ENCODE assay signal across 12 cellular contexts in genomic region chr12:726281-727140, GRCh38. TPM values are rescaled to one million over a fixed set of nuclear protein-coding genes. Genes with fewer than 3 reads are reported as not detected.
DNase-seq lines count a peak whose midpoint lies in the region; ATAC-seq and TF ChIP-seq lines count a peak whose summit lies in the region.
"Had no signal": no experiment of that assay in that cellular context is flagged by ENCODE, and none has a peak within 500 bp of the region (broad histone marks: within the 10 kb centered on the region; RNA-seq: fewer than 3 reads in every experiment).

No MANE protein-coding gene starts in this region.

- H3K27ac ChIP-seq in left lung, result no peak overlapping the region
- H3K27ac ChIP-seq: right lobe of liver, stomach had no signal

- peaks cover 0 to 9% (median 3%) of the 10 kb centered on the region in 7 donors for H3K9me3 Mint-ChIP-seq in CD14-positive monocyte
- H3K9me3 Mint-ChIP-seq in activated naive CD4-positive, alpha-beta T cell treated with anti-CD3 and anti-CD28 coated beads, Interleukin-2, amount 50 U/mL, for 72 hours, result peaks cover 4 to 14% of the 10 kb centered on the region in 2 donors

- H3K36me3 Mint-ChIP-seq in CD14-positive monocyte, result no peaks in the 10 kb centered on the region
- peaks cover 0 to 27% of the 10 kb centered on the region in 2 donors for H3K36me3 Mint-ChIP-seq in activated naive CD4-positive, alpha-beta T cell treated with anti-CD3 and anti-CD28 coated beads, Interleukin-2, amount 50 U/mL, for 72 hours
- H3K36me3 Mint-ChIP-seq: WTC11 had no signal

- peaks cover 27% of the 10 kb centered on the region for H3K4me1 Mint-ChIP-seq in CD14-positive monocyte

- CTCF ChIA-PET in HEK293T (lab: Yijun Ruan, JAX), result no interaction called here

- peaks cover 0 to 3% (median 3%) of the 10 kb centered on the region in 3 donors for H3K27me3 Mint-ChIP-seq in CD14-positive monocyte (ENCODE audit: low read depth in 3 of 3)

- no peak overlapping the region for H3K4me3 ChIP-seq in left lung
- H3K4me3 ChIP-seq: right lobe of liver, stomach had no signal

- H3K36me3 ChIP-seq in left lung, result no peaks in the 10 kb centered on the region
- H3K36me3 ChIP-seq: right lobe of liver, stomach had no signal

- POLR2A ChIA-PET in HEK293T (lab: Yijun Ruan, JAX), result interaction anchor here (1.3 to 1.9 kb wide), 2 partner anchors 25 to 27 kb away, joined by 3 to 6 read pairs; no protein-coding TSS in a partner anchor

- H3K9me3 ChIP-seq in left lung, result no peaks in the 10 kb centered on the region
- H3K9me3 ChIP-seq: right lobe of liver, stomach had no signal

- DNase-seq in CD14-positive monocyte (ENCODE audit: low spot score), result no peak
- peak; percentile 22 to 23 for DNase-seq in Kasumi-1 (lab: John Stamatoyannopoulos, UW)
- no peak for DNase-seq in activated naive CD4-positive, alpha-beta T cell treated with anti-CD3 and anti-CD28 coated beads, Interleukin-2, amount 50 U/mL, for 72 hours (ENCODE audit: low spot score in 2 of 2)
- DNase-seq in left lung, result no peak
- no peak for DNase-seq in amniotic stem cell (lab: John Stamatoyannopoulos, UW)
- no peak for DNase-seq in NCI-H2227 (lab: John Stamatoyannopoulos, UW; ENCODE audit: unreplicated experiment)
- DNase-seq in HEK293T (ENCODE audit: extremely low spot score), result no peak
- no peak for DNase-seq in NAMALWA (ENCODE audit: low spot score)
- DNase-seq: Calu3, right lobe of liver, stomach had no signal

- TF ChIP-seq CTCF in CD14-positive monocyte (IDR thresholded peaks at IDR 0.05), result no peak
- no peak for TF ChIP-seq CTCF in left lung (IDR thresholded peaks at IDR 0.05)

- peaks cover 0 to 20% of the 10 kb centered on the region in 2 donors for H3K4me1 ChIP-seq in left lung
- H3K4me1 ChIP-seq: right lobe of liver had no signal

- H3K27ac Mint-ChIP-seq in CD14-positive monocyte, result peak overlapping the region; percentile 27 to 84 (median 52)
- no peak overlapping the region for H3K27ac Mint-ChIP-seq in activated naive CD4-positive, alpha-beta T cell treated with anti-CD3 and anti-CD28 coated beads, Interleukin-2, amount 50 U/mL, for 72 hours
- H3K27ac Mint-ChIP-seq: WTC11 had no signal

- peak; percentile 52 to 76 for ATAC-seq in activated naive CD4-positive, alpha-beta T cell treated with anti-CD3 and anti-CD28 coated beads, Interleukin-2, amount 50 U/mL, for 72 hours
- peak; percentile 34 for ATAC-seq in left lung
- ATAC-seq: WTC11 had no signal

- H3K27me3 ChIP-seq in left lung, result no peaks in the 10 kb centered on the region
- H3K27me3 ChIP-seq: right lobe of liver, stomach had no signal

- H3K4me3 Mint-ChIP-seq in CD14-positive monocyte, result no peak overlapping the region
- H3K4me3 Mint-ChIP-seq: WTC11 had no signal

- intact Hi-C loops in CD14-positive monocyte (cut with micrococcal nuclease), result no loop called here
- intact Hi-C loops in left lung (cut with DNase I), result no loop called here

TF ChIP-seq in HEK293T, 16 proteins besides CTCF, POLR2A, EP300 and RAD21:
- TF ChIP-seq HDGF (IDR thresholded peaks at IDR 0.05; ENCODE audit: borderline replicate concordance), result no peak
- no peak for TF ChIP-seq FOXA1 (IDR thresholded peaks at IDR 0.05)
- no peak for TF ChIP-seq SP1 (IDR thresholded peaks at IDR 0.05)
- TF ChIP-seq ELF4 (IDR thresholded peaks at IDR 0.05), result no peak
- TF ChIP-seq CTBP1 (IDR thresholded peaks at IDR 0.05; ENCODE audit: borderline replicate concordance), result no peak
- TF ChIP-seq FOXM1 (IDR thresholded peaks at IDR 0.05; ENCODE audit: borderline replicate concordance), result no peak
- TF ChIP-seq FOXK2 (IDR thresholded peaks at IDR 0.05), result no peak
- no peak for TF ChIP-seq TARDBP (IDR thresholded peaks at IDR 0.05)

RNA-seq across cellular contexts. Expression of gene WNK1, which starts 25.9 kb away (rescaled TPM):
- polyA plus RNA-seq in CD14-positive monocyte, result 10 to 100 TPM in 1 of 2 donors, 1 to 10 TPM in 1; 8.7 to 20.9 TPM
- 100 to 1,000 TPM; 110 to 145 TPM for total RNA-seq in activated naive CD4-positive, alpha-beta T cell treated with anti-CD3 and anti-CD28 coated beads, Interleukin-2, amount 50 U/mL, for 72 hours
- total RNA-seq in left lung, result 100 to 1,000 TPM; 185 to 245 TPM

Comparison
In these comparisons a context has a peak if more than half of its experiments do, and no peak if none do; other contexts are left out.
1. DNase-seq: peak in Kasumi-1 (2 of 2); none in CD14-positive monocyte (single experiment), activated naive CD4-positive, alpha-beta T cell treated with anti-CD3 and anti-CD28 coated beads, Interleukin-2, amount 50 U/mL, for 72 hours (0 of 2), left lung (0 of 2), amniotic stem cell (single experiment), NCI-H2227 (single experiment), HEK293T (single experiment) and NAMALWA (single experiment).
2. H3K27ac Mint-ChIP-seq: peak in CD14-positive monocyte (7 of 7); none in activated naive CD4-positive, alpha-beta T cell treated with anti-CD3 and anti-CD28 coated beads, Interleukin-2, amount 50 U/mL, for 72 hours (0 of 2).